ENCODE assay signal across 1 cellular context in the genomic region with DNA sequence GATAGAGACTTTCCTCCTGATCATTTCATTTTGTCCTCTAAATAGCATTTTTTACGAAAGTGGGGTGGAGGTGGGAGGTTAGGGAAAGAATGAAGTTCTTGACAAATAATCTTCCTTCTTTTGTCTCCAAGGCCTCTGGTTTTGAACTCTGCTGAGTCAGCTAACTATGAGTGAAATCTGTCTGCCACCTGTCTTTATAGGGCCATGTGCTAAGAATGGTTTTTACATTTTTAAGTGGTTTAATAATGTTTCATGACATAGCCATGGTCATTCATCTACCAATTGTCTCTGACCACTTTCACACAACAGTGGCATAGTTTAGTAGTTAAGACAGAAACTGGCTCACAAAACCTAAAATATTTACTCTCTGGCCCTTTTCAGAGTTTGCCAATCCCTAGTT.
A peak's percentile ranks its signal among the peaks of the same experiment; 100 is the strongest.
TF ChIP-seq lines count a peak whose summit lies in the region.

No MANE protein-coding gene starts in this region.

TF ChIP-seq in K562, 482 proteins besides CTCF, POLR2A, EP300 and RAD21 (continues in another document):
- TF ChIP-seq, protein P1, sequence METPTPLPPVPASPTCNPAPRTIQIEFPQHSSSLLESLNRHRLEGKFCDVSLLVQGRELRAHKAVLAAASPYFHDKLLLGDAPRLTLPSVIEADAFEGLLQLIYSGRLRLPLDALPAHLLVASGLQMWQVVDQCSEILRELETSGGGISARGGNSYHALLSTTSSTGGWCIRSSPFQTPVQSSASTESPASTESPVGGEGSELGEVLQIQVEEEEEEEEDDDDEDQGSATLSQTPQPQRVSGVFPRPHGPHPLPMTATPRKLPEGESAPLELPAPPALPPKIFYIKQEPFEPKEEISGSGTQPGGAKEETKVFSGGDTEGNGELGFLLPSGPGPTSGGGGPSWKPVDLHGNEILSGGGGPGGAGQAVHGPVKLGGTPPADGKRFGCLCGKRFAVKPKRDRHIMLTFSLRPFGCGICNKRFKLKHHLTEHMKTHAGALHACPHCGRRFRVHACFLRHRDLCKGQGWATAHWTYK (CRISPR knock-in tag; IDR thresholded peaks at IDR 0.05) = no peak
- TF ChIP-seq ZNF79 (CRISPR knock-in tag; IDR thresholded peaks at IDR 0.05; ENCODE audit: low read depth) (no peak), ZNF274 (IDR thresholded peaks at IDR 0.05; ENCODE audit: borderline replicate concordance, low read depth, low read length) (no peak), CBFA2T3 (IDR thresholded peaks at IDR 0.05) (0 out of 2 replicates have a peak, but pooled peaks have one; percentile 17), MTA1 (IDR thresholded peaks at IDR 0.05; ENCODE audit: borderline replicate concordance) (no peak), NFE2 (IDR thresholded peaks at IDR 0.05; ENCODE audit: low read depth) (peak; percentile 65), RNF2 (IDR thresholded peaks at IDR 0.05) (no peak), TEAD4 (IDR thresholded peaks at IDR 0.05; ENCODE audit: low read length) (no peak), TEAD4 (CRISPR knock-in tag; IDR thresholded peaks at IDR 0.05; ENCODE audit: borderline replicate concordance) (no peak), EP400 (IDR thresholded peaks at IDR 0.05) (0 out of 2 replicates have a peak, but pooled peaks have one; percentile 31), MAFG (tag; conservative IDR thresholded peaks at IDR 0.05) (peak; percentile 95), RUNX1 (IDR thresholded peaks at IDR 0.05; ENCODE audit: low read depth) (no peak), COPS2 (conservative IDR thresholded peaks at IDR 0.05) (no peak), MAFK (IDR thresholded peaks at IDR 0.05; ENCODE audit: low read length) (peak; percentile 97)
- TF ChIP-seq, protein P2, sequence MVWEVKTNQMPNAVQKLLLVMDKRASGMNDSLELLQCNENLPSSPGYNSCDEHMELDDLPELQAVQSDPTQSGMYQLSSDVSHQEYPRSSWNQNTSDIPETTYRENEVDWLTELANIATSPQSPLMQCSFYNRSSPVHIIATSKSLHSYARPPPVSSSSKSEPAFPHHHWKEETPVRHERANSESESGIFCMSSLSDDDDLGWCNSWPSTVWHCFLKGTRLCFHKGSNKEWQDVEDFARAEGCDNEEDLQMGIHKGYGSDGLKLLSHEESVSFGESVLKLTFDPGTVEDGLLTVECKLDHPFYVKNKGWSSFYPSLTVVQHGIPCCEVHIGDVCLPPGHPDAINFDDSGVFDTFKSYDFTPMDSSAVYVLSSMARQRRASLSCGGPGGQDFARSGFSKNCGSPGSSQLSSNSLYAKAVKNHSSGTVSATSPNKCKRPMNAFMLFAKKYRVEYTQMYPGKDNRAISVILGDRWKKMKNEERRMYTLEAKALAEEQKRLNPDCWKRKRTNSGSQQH (CRISPR knock-in tag; IDR thresholded peaks at IDR 0.05) = no peak
- TF ChIP-seq, protein P3, sequence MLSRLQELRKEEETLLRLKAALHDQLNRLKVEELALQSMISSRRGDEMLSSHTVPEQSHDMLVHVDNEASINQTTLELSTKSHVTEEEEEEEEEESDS (CRISPR knock-in tag; IDR thresholded peaks at IDR 0.05) = no peak
- TF ChIP-seq, protein P4, sequence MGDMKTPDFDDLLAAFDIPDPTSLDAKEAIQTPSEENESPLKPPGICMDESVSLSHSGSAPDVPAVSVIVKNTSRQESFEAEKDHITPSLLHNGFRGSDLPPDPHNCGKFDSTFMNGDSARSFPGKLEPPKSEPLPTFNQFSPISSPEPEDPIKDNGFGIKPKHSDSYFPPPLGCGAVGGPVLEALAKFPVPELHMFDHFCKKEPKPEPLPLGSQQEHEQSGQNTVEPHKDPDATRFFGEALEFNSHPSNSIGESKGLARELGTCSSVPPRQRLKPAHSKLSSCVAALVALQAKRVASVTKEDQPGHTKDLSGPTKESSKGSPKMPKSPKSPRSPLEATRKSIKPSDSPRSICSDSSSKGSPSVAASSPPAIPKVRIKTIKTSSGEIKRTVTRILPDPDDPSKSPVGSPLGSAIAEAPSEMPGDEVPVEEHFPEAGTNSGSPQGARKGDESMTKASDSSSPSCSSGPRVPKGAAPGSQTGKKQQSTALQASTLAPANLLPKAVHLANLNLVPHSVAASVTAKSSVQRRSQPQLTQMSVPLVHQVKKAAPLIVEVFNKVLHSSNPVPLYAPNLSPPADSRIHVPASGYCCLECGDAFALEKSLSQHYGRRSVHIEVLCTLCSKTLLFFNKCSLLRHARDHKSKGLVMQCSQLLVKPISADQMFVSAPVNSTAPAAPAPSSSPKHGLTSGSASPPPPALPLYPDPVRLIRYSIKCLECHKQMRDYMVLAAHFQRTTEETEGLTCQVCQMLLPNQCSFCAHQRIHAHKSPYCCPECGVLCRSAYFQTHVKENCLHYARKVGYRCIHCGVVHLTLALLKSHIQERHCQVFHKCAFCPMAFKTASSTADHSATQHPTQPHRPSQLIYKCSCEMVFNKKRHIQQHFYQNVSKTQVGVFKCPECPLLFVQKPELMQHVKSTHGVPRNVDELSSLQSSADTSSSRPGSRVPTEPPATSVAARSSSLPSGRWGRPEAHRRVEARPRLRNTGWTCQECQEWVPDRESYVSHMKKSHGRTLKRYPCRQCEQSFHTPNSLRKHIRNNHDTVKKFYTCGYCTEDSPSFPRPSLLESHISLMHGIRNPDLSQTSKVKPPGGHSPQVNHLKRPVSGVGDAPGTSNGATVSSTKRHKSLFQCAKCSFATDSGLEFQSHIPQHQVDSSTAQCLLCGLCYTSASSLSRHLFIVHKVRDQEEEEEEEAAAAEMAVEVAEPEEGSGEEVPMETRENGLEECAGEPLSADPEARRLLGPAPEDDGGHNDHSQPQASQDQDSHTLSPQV (IDR thresholded peaks at IDR 0.05) = 0 out of 2 replicates have a peak, but pooled peaks have one; percentile 38
- TF ChIP-seq, protein P5, sequence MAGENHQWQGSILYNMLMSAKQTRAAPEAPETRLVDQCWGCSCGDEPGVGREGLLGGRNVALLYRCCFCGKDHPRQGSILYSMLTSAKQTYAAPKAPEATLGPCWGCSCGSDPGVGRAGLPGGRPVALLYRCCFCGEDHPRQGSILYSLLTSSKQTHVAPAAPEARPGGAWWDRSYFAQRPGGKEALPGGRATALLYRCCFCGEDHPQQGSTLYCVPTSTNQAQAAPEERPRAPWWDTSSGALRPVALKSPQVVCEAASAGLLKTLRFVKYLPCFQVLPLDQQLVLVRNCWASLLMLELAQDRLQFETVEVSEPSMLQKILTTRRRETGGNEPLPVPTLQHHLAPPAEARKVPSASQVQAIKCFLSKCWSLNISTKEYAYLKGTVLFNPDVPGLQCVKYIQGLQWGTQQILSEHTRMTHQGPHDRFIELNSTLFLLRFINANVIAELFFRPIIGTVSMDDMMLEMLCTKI (IDR thresholded peaks at IDR 0.05; ENCODE audit: partially characterized antibody) = no peak
- TF ChIP-seq, protein P6, sequence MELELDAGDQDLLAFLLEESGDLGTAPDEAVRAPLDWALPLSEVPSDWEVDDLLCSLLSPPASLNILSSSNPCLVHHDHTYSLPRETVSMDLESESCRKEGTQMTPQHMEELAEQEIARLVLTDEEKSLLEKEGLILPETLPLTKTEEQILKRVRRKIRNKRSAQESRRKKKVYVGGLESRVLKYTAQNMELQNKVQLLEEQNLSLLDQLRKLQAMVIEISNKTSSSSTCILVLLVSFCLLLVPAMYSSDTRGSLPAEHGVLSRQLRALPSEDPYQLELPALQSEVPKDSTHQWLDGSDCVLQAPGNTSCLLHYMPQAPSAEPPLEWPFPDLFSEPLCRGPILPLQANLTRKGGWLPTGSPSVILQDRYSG (tag; conservative IDR thresholded peaks at IDR 0.05; ENCODE audit: low read depth) = no peak
- TF ChIP-seq, protein P7, sequence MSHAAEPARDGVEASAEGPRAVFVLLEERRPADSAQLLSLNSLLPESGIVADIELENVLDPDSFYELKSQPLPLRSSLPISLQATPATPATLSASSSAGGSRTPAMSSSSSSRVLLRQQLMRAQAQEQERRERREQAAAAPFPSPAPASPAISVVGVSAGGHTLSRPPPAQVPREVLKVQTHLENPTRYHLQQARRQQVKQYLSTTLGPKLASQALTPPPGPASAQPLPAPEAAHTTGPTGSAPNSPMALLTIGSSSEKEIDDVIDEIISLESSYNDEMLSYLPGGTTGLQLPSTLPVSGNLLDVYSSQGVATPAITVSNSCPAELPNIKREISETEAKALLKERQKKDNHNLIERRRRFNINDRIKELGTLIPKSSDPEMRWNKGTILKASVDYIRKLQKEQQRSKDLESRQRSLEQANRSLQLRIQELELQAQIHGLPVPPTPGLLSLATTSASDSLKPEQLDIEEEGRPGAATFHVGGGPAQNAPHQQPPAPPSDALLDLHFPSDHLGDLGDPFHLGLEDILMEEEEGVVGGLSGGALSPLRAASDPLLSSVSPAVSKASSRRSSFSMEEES (CRISPR knock-in tag; IDR thresholded peaks at IDR 0.05) = no peak
- TF ChIP-seq, protein P8, sequence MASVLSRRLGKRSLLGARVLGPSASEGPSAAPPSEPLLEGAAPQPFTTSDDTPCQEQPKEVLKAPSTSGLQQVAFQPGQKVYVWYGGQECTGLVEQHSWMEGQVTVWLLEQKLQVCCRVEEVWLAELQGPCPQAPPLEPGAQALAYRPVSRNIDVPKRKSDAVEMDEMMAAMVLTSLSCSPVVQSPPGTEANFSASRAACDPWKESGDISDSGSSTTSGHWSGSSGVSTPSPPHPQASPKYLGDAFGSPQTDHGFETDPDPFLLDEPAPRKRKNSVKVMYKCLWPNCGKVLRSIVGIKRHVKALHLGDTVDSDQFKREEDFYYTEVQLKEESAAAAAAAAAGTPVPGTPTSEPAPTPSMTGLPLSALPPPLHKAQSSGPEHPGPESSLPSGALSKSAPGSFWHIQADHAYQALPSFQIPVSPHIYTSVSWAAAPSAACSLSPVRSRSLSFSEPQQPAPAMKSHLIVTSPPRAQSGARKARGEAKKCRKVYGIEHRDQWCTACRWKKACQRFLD (CRISPR knock-in tag; IDR thresholded peaks at IDR 0.05) = no peak
- TF ChIP-seq, protein P9, sequence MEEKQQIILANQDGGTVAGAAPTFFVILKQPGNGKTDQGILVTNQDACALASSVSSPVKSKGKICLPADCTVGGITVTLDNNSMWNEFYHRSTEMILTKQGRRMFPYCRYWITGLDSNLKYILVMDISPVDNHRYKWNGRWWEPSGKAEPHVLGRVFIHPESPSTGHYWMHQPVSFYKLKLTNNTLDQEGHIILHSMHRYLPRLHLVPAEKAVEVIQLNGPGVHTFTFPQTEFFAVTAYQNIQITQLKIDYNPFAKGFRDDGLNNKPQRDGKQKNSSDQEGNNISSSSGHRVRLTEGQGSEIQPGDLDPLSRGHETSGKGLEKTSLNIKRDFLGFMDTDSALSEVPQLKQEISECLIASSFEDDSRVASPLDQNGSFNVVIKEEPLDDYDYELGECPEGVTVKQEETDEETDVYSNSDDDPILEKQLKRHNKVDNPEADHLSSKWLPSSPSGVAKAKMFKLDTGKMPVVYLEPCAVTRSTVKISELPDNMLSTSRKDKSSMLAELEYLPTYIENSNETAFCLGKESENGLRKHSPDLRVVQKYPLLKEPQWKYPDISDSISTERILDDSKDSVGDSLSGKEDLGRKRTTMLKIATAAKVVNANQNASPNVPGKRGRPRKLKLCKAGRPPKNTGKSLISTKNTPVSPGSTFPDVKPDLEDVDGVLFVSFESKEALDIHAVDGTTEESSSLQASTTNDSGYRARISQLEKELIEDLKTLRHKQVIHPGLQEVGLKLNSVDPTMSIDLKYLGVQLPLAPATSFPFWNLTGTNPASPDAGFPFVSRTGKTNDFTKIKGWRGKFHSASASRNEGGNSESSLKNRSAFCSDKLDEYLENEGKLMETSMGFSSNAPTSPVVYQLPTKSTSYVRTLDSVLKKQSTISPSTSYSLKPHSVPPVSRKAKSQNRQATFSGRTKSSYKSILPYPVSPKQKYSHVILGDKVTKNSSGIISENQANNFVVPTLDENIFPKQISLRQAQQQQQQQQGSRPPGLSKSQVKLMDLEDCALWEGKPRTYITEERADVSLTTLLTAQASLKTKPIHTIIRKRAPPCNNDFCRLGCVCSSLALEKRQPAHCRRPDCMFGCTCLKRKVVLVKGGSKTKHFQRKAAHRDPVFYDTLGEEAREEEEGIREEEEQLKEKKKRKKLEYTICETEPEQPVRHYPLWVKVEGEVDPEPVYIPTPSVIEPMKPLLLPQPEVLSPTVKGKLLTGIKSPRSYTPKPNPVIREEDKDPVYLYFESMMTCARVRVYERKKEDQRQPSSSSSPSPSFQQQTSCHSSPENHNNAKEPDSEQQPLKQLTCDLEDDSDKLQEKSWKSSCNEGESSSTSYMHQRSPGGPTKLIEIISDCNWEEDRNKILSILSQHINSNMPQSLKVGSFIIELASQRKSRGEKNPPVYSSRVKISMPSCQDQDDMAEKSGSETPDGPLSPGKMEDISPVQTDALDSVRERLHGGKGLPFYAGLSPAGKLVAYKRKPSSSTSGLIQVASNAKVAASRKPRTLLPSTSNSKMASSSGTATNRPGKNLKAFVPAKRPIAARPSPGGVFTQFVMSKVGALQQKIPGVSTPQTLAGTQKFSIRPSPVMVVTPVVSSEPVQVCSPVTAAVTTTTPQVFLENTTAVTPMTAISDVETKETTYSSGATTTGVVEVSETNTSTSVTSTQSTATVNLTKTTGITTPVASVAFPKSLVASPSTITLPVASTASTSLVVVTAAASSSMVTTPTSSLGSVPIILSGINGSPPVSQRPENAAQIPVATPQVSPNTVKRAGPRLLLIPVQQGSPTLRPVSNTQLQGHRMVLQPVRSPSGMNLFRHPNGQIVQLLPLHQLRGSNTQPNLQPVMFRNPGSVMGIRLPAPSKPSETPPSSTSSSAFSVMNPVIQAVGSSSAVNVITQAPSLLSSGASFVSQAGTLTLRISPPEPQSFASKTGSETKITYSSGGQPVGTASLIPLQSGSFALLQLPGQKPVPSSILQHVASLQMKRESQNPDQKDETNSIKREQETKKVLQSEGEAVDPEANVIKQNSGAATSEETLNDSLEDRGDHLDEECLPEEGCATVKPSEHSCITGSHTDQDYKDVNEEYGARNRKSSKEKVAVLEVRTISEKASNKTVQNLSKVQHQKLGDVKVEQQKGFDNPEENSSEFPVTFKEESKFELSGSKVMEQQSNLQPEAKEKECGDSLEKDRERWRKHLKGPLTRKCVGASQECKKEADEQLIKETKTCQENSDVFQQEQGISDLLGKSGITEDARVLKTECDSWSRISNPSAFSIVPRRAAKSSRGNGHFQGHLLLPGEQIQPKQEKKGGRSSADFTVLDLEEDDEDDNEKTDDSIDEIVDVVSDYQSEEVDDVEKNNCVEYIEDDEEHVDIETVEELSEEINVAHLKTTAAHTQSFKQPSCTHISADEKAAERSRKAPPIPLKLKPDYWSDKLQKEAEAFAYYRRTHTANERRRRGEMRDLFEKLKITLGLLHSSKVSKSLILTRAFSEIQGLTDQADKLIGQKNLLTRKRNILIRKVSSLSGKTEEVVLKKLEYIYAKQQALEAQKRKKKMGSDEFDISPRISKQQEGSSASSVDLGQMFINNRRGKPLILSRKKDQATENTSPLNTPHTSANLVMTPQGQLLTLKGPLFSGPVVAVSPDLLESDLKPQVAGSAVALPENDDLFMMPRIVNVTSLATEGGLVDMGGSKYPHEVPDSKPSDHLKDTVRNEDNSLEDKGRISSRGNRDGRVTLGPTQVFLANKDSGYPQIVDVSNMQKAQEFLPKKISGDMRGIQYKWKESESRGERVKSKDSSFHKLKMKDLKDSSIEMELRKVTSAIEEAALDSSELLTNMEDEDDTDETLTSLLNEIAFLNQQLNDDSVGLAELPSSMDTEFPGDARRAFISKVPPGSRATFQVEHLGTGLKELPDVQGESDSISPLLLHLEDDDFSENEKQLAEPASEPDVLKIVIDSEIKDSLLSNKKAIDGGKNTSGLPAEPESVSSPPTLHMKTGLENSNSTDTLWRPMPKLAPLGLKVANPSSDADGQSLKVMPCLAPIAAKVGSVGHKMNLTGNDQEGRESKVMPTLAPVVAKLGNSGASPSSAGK (IDR thresholded peaks at IDR 0.05) = 0 out of 2 replicates have a peak, but pooled peaks have one; percentile 23
- TF ChIP-seq, protein P10, sequence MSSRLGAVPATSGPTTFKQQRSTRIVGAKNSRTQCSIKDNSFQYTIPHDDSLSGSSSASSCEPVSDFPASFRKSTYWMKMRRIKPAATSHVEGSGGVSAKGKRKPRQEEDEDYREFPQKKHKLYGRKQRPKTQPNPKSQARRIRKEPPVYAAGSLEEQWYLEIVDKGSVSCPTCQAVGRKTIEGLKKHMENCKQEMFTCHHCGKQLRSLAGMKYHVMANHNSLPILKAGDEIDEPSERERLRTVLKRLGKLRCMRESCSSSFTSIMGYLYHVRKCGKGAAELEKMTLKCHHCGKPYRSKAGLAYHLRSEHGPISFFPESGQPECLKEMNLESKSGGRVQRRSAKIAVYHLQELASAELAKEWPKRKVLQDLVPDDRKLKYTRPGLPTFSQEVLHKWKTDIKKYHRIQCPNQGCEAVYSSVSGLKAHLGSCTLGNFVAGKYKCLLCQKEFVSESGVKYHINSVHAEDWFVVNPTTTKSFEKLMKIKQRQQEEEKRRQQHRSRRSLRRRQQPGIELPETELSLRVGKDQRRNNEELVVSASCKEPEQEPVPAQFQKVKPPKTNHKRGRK (tag; IDR thresholded peaks at IDR 0.05) = no peak
